ENCODE assay signal across 9 cellular contexts in the genomic region with DNA sequence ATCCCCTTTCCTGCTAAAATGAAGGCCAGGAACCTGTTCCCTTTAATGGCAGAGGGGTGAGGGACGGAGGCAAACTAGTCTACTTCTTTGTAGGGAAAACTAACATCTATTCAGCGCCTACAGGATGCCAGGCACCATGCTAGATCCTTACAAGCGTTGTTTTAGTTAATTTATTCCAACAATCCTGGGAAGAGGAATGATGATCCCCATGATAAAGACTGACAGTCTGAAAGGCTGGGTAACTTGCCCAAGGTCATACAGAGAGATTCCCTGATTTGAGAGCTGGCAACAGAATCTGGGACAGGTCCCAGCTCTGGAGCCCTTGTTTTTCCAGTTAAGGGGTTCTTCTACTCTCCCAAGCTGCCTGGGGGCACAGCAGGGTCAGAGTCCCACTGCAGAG. TPM values are rescaled to one million over a fixed set of nuclear protein-coding genes. Genes with fewer than 3 reads are reported as not detected.
DNase-seq lines count a peak whose midpoint lies in the region; ATAC-seq lines count a peak whose summit lies in the region.
"Had no signal": no experiment of that assay in that cellular context is flagged by ENCODE, and none has a peak within 500 bp of the region (broad histone marks: within the 10 kb centered on the region; RNA-seq: fewer than 3 reads in every experiment).

No MANE protein-coding gene starts in this region.

- no peak for ATAC-seq in stimulated activated naive CD8-positive, alpha-beta T cell treated with anti-CD3 and anti-CD28 coated beads, Interleukin-15, Interleukin-2, amounts not matched to agents 100 U/mL and 50 U/mL, for 24 hours
- ATAC-seq in activated naive CD8-positive, alpha-beta T cell treated with anti-CD3 and anti-CD28 coated beads, Interleukin-2, amount 50 U/mL, for 24 hours = no peak
- ATAC-seq in HG02981 (IDR thresholded peaks at IDR 0.05; ENCODE audit: unreplicated experiment) = no peak

- H3K4me3 Mint-ChIP-seq in stimulated activated naive CD8-positive, alpha-beta T cell treated with anti-CD3 and anti-CD28 coated beads, Interleukin-15, Interleukin-2, amounts not matched to agents 100 ng/mL and 50 ng/mL, for 24 hours = peak overlapping the region; percentile 91
- peak overlapping the region; percentile 88 for H3K4me3 Mint-ChIP-seq in activated naive CD8-positive, alpha-beta T cell treated with anti-CD3 and anti-CD28 coated beads, Interleukin-2, amount 50 U/mL, for 24 hours

- DNase-seq in stimulated activated naive CD8-positive, alpha-beta T cell treated with anti-CD3 and anti-CD28 coated beads, Interleukin-15, Interleukin-2, amounts not matched to agents 100 U/mL and 50 U/mL, for 24 hours = no peak
- DNase-seq in activated naive CD8-positive, alpha-beta T cell treated with anti-CD3 and anti-CD28 coated beads, Interleukin-2, amount 50 U/mL, for 24 hours = no peak
- DNase-seq in NCI-H510A treated with DMSO at 0.1 percent for 48 hours (lab: John Stamatoyannopoulos, UW) (no peak), NCI-H526 treated with DMSO at 0.1 percent for 48 hours (lab: John Stamatoyannopoulos, UW) (no peak), NOMO-1 treated with DMSO at 0.1 percent for 48 hours (lab: John Stamatoyannopoulos, UW; ENCODE audit: unreplicated experiment) (no peak)

- peaks cover 71% of the 10 kb centered on the region for H3K4me1 Mint-ChIP-seq in stimulated activated naive CD8-positive, alpha-beta T cell treated with anti-CD3 and anti-CD28 coated beads, Interleukin-15, Interleukin-2, amounts not matched to agents 100 ng/mL and 50 ng/mL, for 24 hours (ENCODE audit: low read depth)
- peaks cover 57% of the 10 kb centered on the region for H3K4me1 Mint-ChIP-seq in activated naive CD8-positive, alpha-beta T cell treated with anti-CD3 and anti-CD28 coated beads, Interleukin-2, amount 50 U/mL, for 24 hours

- no peaks in the 10 kb centered on the region for H3K27me3 Mint-ChIP-seq in stimulated activated naive CD8-positive, alpha-beta T cell treated with anti-CD3 and anti-CD28 coated beads, Interleukin-15, Interleukin-2, amounts not matched to agents 100 ng/mL and 50 ng/mL, for 24 hours
- H3K27me3 Mint-ChIP-seq in activated naive CD8-positive, alpha-beta T cell treated with anti-CD3 and anti-CD28 coated beads, Interleukin-2, amount 50 U/mL, for 24 hours = no peaks in the 10 kb centered on the region

- H3K4me3 ChIP-seq in mesodermal cell (ENCODE audit: extremely low read depth, insufficient read depth, low read length, poor library complexity, severe bottlenecking) = peak overlapping the region; percentile 55

- peaks cover 3% of the 10 kb centered on the region for H3K36me3 Mint-ChIP-seq in stimulated activated naive CD8-positive, alpha-beta T cell treated with anti-CD3 and anti-CD28 coated beads, Interleukin-15, Interleukin-2, amounts not matched to agents 100 ng/mL and 50 ng/mL, for 24 hours (ENCODE audit: low read depth)
- peaks cover 8% of the 10 kb centered on the region for H3K36me3 Mint-ChIP-seq in activated naive CD8-positive, alpha-beta T cell treated with anti-CD3 and anti-CD28 coated beads, Interleukin-2, amount 50 U/mL, for 24 hours (ENCODE audit: low read depth)

- no peaks in the 10 kb centered on the region for H3K9me3 ChIP-seq in mesodermal cell (ENCODE audit: control insufficient read depth, low read length)
- H3K9me3 ChIP-seq: thyroid gland had no signal

- 57% methylated on average over 3 of the region's 3 CpGs; no CpG with 5 or more reads in 1 of the 2 experiments for WGBS in mesodermal cell (ENCODE audit: insufficient coverage in 2 of 2), 2 experiments

- no peaks in the 10 kb centered on the region for H3K4me1 ChIP-seq in mesodermal cell (ENCODE audit: control insufficient read depth, insufficient read depth, low read length, poor library complexity, severe bottlenecking)

- H3K9me3 Mint-ChIP-seq in stimulated activated naive CD8-positive, alpha-beta T cell treated with anti-CD3 and anti-CD28 coated beads, Interleukin-15, Interleukin-2, amounts not matched to agents 100 ng/mL and 50 ng/mL, for 24 hours = no peaks in the 10 kb centered on the region
- H3K9me3 Mint-ChIP-seq in activated naive CD8-positive, alpha-beta T cell treated with anti-CD3 and anti-CD28 coated beads, Interleukin-2, amount 50 U/mL, for 24 hours = no peaks in the 10 kb centered on the region

- peak overlapping the region; percentile 96 for H3K27ac Mint-ChIP-seq in stimulated activated naive CD8-positive, alpha-beta T cell treated with anti-CD3 and anti-CD28 coated beads, Interleukin-15, Interleukin-2, amounts not matched to agents 100 ng/mL and 50 ng/mL, for 24 hours
- peak overlapping the region; percentile 94 for H3K27ac Mint-ChIP-seq in activated naive CD8-positive, alpha-beta T cell treated with anti-CD3 and anti-CD28 coated beads, Interleukin-2, amount 50 U/mL, for 24 hours

- H3K27ac ChIP-seq in mesodermal cell (ENCODE audit: low read depth, low read length, severe bottlenecking) = no peak overlapping the region
- H3K27ac ChIP-seq: thyroid gland had no signal

- H3K36me3 ChIP-seq in mesodermal cell (ENCODE audit: control insufficient read depth, insufficient read depth, low read length) = no peaks in the 10 kb centered on the region
- H3K36me3 ChIP-seq: thyroid gland had no signal

RNA-seq across cellular contexts. Expression of a gene that starts 0.7 kb away (rescaled TPM):
- polyA plus RNA-seq in mesodermal cell (2013, experiment 1 of 2) = 1.1 TPM
- polyA plus RNA-seq in mesodermal cell (2013, experiment 2 of 2) = 0.96 TPM

RNA-seq across cellular contexts. Expression of a gene that starts 27.6 kb away (rescaled TPM):
- polyA plus RNA-seq in mesodermal cell (2013, experiment 1 of 2) = 1,122 TPM
- 943 TPM for polyA plus RNA-seq in mesodermal cell (2013, experiment 2 of 2)

RNA-seq across cellular contexts. Expression of a gene that starts 47.7 kb away (rescaled TPM):
- polyA plus RNA-seq in mesodermal cell (2013, experiment 1 of 2) = 40.0 TPM
- polyA plus RNA-seq in mesodermal cell (2013, experiment 2 of 2) = 35.6 TPM
